ENCODE assay signal across 20 cellular contexts in genomic region chrX:75781618-75782017, GRCh38. TPM values are rescaled to one million over a fixed set of nuclear protein-coding genes. Genes with fewer than 3 reads are reported as not detected.
A peak's percentile ranks its signal among the peaks of the same experiment; 100 is the strongest.
DNase-seq lines count a peak whose midpoint lies in the region; TF ChIP-seq lines count a peak whose summit lies in the region.
"Had no signal": no experiment of that assay in that cellular context is flagged by ENCODE, and none has a peak within 500 bp of the region (broad histone marks: within the 10 kb centered on the region; RNA-seq: fewer than 3 reads in every experiment).

No MANE protein-coding gene starts in this region.

- no peak overlapping the region for H3K4me3 Mint-ChIP-seq in nephron progenitor cell
- H3K4me3 Mint-ChIP-seq: activated T-helper 17 cell treated with anti-CD3 and anti-CD28 coated beads, Interleukin-2, amount 50 U/mL, for 72 hours; B cell; T-helper 1 cell treated with Interleukin-12 subunit alpha and Interleukin-12 subunit beta and Interleukin-4 antibody, amounts not matched to agents 30 μg/mL and 1 μg/mL, for 36 hours had no signal

- no peaks in the 10 kb centered on the region for H3K4me1 Mint-ChIP-seq in nephron progenitor cell

- no peaks in the 10 kb centered on the region for H3K36me3 Mint-ChIP-seq in nephron progenitor cell (ENCODE audit: low read depth)

- no peak for TF ChIP-seq CTCF in nephron progenitor cell (IDR thresholded peaks at IDR 0.05)

- H3K27me3 Mint-ChIP-seq in nephron progenitor cell (ENCODE audit: low read depth, poor library complexity): no peaks in the 10 kb centered on the region

- no peak overlapping the region for H3K27ac Mint-ChIP-seq in nephron progenitor cell
- H3K27ac Mint-ChIP-seq: activated T-helper 17 cell treated with anti-CD3 and anti-CD28 coated beads, Interleukin-2, amount 50 U/mL, for 72 hours; B cell; T-helper 1 cell treated with Interleukin-12 subunit alpha and Interleukin-12 subunit beta and Interleukin-4 antibody, amounts not matched to agents 30 μg/mL and 1 μg/mL, for 36 hours had no signal

- intact Hi-C loops in head of caudate nucleus (cut with DNase I): no loop called here

- in situ Hi-C loops in G401 (cut with HindIII; ENCODE audit: low sequenced_read_pairs): no loop called here

- DNase-seq in G401 (ENCODE audit: low spot score) (peak; percentile 79), NCI-H2227 (lab: John Stamatoyannopoulos, UW; ENCODE audit: unreplicated experiment) (peak; percentile 37), head of caudate nucleus (peak; percentile 31 to 84 (median 68)), occipital lobe (lab: John Stamatoyannopoulos, UW) (peak; percentile 32), nephron progenitor cell (no peak), glomerular visceral epithelial cell (ENCODE audit: extremely low spot score) (no peak), NCI-H1092 treated with DMSO at 0.1 percent for 48 hours (lab: John Stamatoyannopoulos, UW) (no peak), COLO829 (ENCODE audit: low spot score) (no peak)
- DNase-seq: activated CD8-positive, alpha-beta memory T cell treated with anti-CD3 and anti-CD28 coated beads for 24 hours; amniotic stem cell; NCI-H2107; thyroid gland had no signal

- peaks cover 90% of the 10 kb centered on the region for H3K9me3 Mint-ChIP-seq in nephron progenitor cell
- H3K9me3 Mint-ChIP-seq: activated T-helper 17 cell treated with anti-CD3 and anti-CD28 coated beads, Interleukin-2, amount 50 U/mL, for 72 hours; T-helper 1 cell treated with Interleukin-12 subunit alpha and Interleukin-12 subunit beta and Interleukin-4 antibody, amounts not matched to agents 30 μg/mL and 1 μg/mL, for 36 hours had no signal

RNA-seq across cellular contexts. Expression of gene MAGEE2, which starts 3.4 kb away (rescaled TPM):
- not detected in 2 replicates for total RNA-seq in G401 (2014; rRNA removed; shearing (Covaris generic))
- 4.4 TPM for total RNA-seq in occipital lobe
- total RNA-seq: activated T-helper 17 cell treated with anti-CD3 and anti-CD28 coated beads, Interleukin-2, amount 50 U/mL, for 72 hours; B cell; epithelial cell of proximal tubule; glomerular endothelial cell; M059J; mesenteric fat pad; skeletal muscle tissue had no signal

Comparison
In these comparisons a context has a peak if more than half of its experiments do, and no peak if none do; other contexts are left out.
1. DNase-seq: peak in G401 (single experiment), NCI-H2227 (single experiment), head of caudate nucleus (42 of 42) and occipital lobe (single experiment); none in nephron progenitor cell (single experiment), glomerular visceral epithelial cell (single experiment), NCI-H1092 treated with DMSO at 0.1 percent for 48 hours (single experiment) and COLO829 (single experiment).